In genomic region chr17:65030618-65031017, GRCh38 we compare ENCODE assay signal across 30 cellular contexts. TPM values are rescaled to one million over a fixed set of nuclear protein-coding genes. Genes with fewer than 3 reads are reported as not detected.
DNase-seq lines count a peak whose midpoint lies in the region; ATAC-seq, FAIRE-seq and TF ChIP-seq lines count a peak whose summit lies in the region.
"Had no signal": no experiment of that assay in that cellular context is flagged by ENCODE, and none has a peak within 500 bp of the region (broad histone marks: within the 10 kb centered on the region; RNA-seq: fewer than 3 reads in every experiment).

No MANE protein-coding gene starts in this region.

- no peak for TF ChIP-seq CTCF in CD4-positive, alpha-beta T cell (IDR thresholded peaks at IDR 0.05)
- TF ChIP-seq CTCF in nephron (IDR thresholded peaks at IDR 0.05; ENCODE audit: unreplicated experiment in 3 of 3): no peak

- no peaks in the 10 kb centered on the region for H3K36me3 ChIP-seq in aorta (ENCODE audit: control insufficient read depth in 1 of 2, insufficient read depth in 2 of 2, low read length in 1 of 2)

- peaks cover 75% of the 10 kb centered on the region for H3K4me1 Mint-ChIP-seq in CD4-positive, alpha-beta T cell (ENCODE audit: low read depth)
- H3K4me1 Mint-ChIP-seq in activated T-helper 17 cell treated with anti-CD3 and anti-CD28 coated beads, Interleukin-2, amount 50 U/mL, for 72 hours: peaks cover 44% of the 10 kb centered on the region
- peaks cover 19% of the 10 kb centered on the region for H3K4me1 Mint-ChIP-seq in nephron

- no peak for ATAC-seq in CD4-positive, alpha-beta T cell (ENCODE audit: poor library complexity)
- ATAC-seq in activated T-helper 17 cell treated with anti-CD3 and anti-CD28 coated beads, Interleukin-2, amount 50 U/mL, for 72 hours (replicated peaks): no peak
- ATAC-seq in aorta (ENCODE audit: low FRiP score): no peak
- ATAC-seq: left colon, sciatic nerve had no signal

- POLR2A ChIA-PET in CD4-positive, alpha-beta T cell (lab: Charles Lee): no interaction called here

- H3K27ac Mint-ChIP-seq in CD4-positive, alpha-beta T cell: peak overlapping the region; percentile 61
- H3K27ac Mint-ChIP-seq in activated T-helper 17 cell treated with anti-CD3 and anti-CD28 coated beads, Interleukin-2, amount 50 U/mL, for 72 hours: peak overlapping the region; percentile 99
- peak overlapping the region in 2 of 3 experiments; percentile 0 to 47 for H3K27ac Mint-ChIP-seq in nephron
- H3K27ac Mint-ChIP-seq: activated CD4-positive, alpha-beta memory T cell treated with anti-CD3 and anti-CD28 coated beads, Interleukin-2, amount 10 ng/mL, durations not matched to agents 7 days and 5 days; progenitor cell of endocrine pancreas; T-helper 1 cell treated with Interleukin-12 subunit alpha and Interleukin-12 subunit beta and Interleukin-4 antibody, amounts not matched to agents 30 μg/mL and 1 μg/mL, for 36 hours; type B pancreatic cell had no signal

- TF ChIP-seq POLR2A in H54 (IDR thresholded peaks at IDR 0.05; ENCODE audit: low read depth, low read length): no peak

- DNase-seq in CD4-positive, alpha-beta T cell: no peak
- DNase-seq in H54 (ENCODE audit: insufficient read length, low spot score): no peak
- DNase-seq in aorta: no peak
- no peak for DNase-seq in GDM1 (lab: John Stamatoyannopoulos, UW)
- DNase-seq in activated CD8-positive, alpha-beta memory T cell treated with anti-CD3 and anti-CD28 coated beads, Interleukin-2, amount 50 U/mL, for 4 hours: no peak
- DNase-seq: activated CD4-positive, alpha-beta memory T cell treated with anti-CD3 and anti-CD28 coated beads, Interleukin-2, amount 10 ng/mL, durations not matched to agents 7 days and 5 days; activated CD4-positive, alpha-beta T cell treated with anti-CD3 and anti-CD28 coated beads for 1 hour; central memory CD4-positive, alpha-beta T cell; cortex of kidney; erythroblast; H7; left colon; mammary epithelial cell; MM.1S; NCI-H1105 treated with DMSO at 0.1 percent for 48 hours; NCI-H187 treated with DMSO at 0.1 percent for 48 hours; NCI-H2171 treated with DMSO at 0.1 percent for 48 hours; NCI-H510A; stimulated activated CD4-positive, alpha-beta T cell treated with anti-CD3 and anti-CD28 coated beads, Interleukin-4, amount 100 ng/mL, for 24 hours; substantia nigra had no signal

- H3K9me3 ChIP-seq in CD4-positive, alpha-beta T cell (ENCODE audit: control insufficient read depth, low read length): no peaks in the 10 kb centered on the region
- no peaks in the 10 kb centered on the region for H3K9me3 ChIP-seq in aorta (ENCODE audit: control insufficient read depth, low read length)

- intact Hi-C loops in CD4-positive, alpha-beta T cell (cut with DNase I, micrococcal nuclease): no loop called here
- intact Hi-C loops in aorta (cut with DNase I): no loop called here

- H3K27ac ChIP-seq in CD4-positive, alpha-beta T cell (ENCODE audit: low read depth, low read length): no peak overlapping the region
- H3K27ac ChIP-seq in aorta (ENCODE audit: low read depth in 1 of 2, low read length in 2 of 2): no peak overlapping the region
- H3K27ac ChIP-seq: KMS-11 had no signal

- H3K4me3 ChIP-seq in aorta (ENCODE audit: low read length in 2 of 2): no peak overlapping the region

- no peaks in the 10 kb centered on the region for H3K9me3 Mint-ChIP-seq in CD4-positive, alpha-beta T cell
- H3K9me3 Mint-ChIP-seq in activated T-helper 17 cell treated with anti-CD3 and anti-CD28 coated beads, Interleukin-2, amount 50 U/mL, for 72 hours: no peaks in the 10 kb centered on the region
- H3K9me3 Mint-ChIP-seq in nephron: no peaks in the 10 kb centered on the region
- H3K9me3 Mint-ChIP-seq: activated CD4-positive, alpha-beta memory T cell treated with anti-CD3 and anti-CD28 coated beads, Interleukin-2, amount 10 ng/mL, durations not matched to agents 7 days and 5 days; activated T-helper 2 cell treated with anti-CD3 and anti-CD28 coated beads, Interferon-gamma antibody, Interleukin-2, Interleukin-4, amounts not matched to agents 10 μg/mL and 5 μg/mL and 100 μg/mL, durations not matched to agents 14 hours and 24 hours and 36 hours; T-helper 1 cell treated with Interleukin-12 subunit alpha and Interleukin-12 subunit beta and Interleukin-4 antibody, amounts not matched to agents 30 μg/mL and 1 μg/mL, for 36 hours; type B pancreatic cell had no signal

- no peak overlapping the region for H3K4me3 Mint-ChIP-seq in CD4-positive, alpha-beta T cell
- H3K4me3 Mint-ChIP-seq in activated T-helper 17 cell treated with anti-CD3 and anti-CD28 coated beads, Interleukin-2, amount 50 U/mL, for 72 hours: peak overlapping the region; percentile 88
- no peak overlapping the region for H3K4me3 Mint-ChIP-seq in nephron
- H3K4me3 Mint-ChIP-seq: activated CD4-positive, alpha-beta memory T cell treated with anti-CD3 and anti-CD28 coated beads, Interleukin-2, amount 10 ng/mL, durations not matched to agents 7 days and 5 days; T-helper 1 cell treated with Interleukin-12 subunit alpha and Interleukin-12 subunit beta and Interleukin-4 antibody, amounts not matched to agents 30 μg/mL and 1 μg/mL, for 36 hours; type B pancreatic cell had no signal

- peaks cover 0 to 2% of the 10 kb centered on the region in 2 donors for H3K4me1 ChIP-seq in aorta (ENCODE audit: control insufficient read depth in 1 of 2, insufficient read depth in 2 of 2, low read length in 2 of 2)

- H3K27me3 Mint-ChIP-seq in CD4-positive, alpha-beta T cell: no peaks in the 10 kb centered on the region
- H3K27me3 Mint-ChIP-seq in activated T-helper 17 cell treated with anti-CD3 and anti-CD28 coated beads, Interleukin-2, amount 50 U/mL, for 72 hours: no peaks in the 10 kb centered on the region
- no peaks in the 10 kb centered on the region for H3K27me3 Mint-ChIP-seq in nephron (ENCODE audit: low read depth)
- H3K27me3 Mint-ChIP-seq: activated CD4-positive, alpha-beta memory T cell treated with anti-CD3 and anti-CD28 coated beads, Interleukin-2, amount 10 ng/mL, durations not matched to agents 7 days and 5 days; progenitor cell of endocrine pancreas; type B pancreatic cell had no signal

- H3K27me3 ChIP-seq in CD4-positive, alpha-beta T cell (ENCODE audit: control insufficient read depth, insufficient read depth, low read length): no peaks in the 10 kb centered on the region
- H3K27me3 ChIP-seq in aorta (ENCODE audit: control insufficient read depth in 1 of 2, insufficient read depth in 2 of 2, low read length in 1 of 2): no peaks in the 10 kb centered on the region

- FAIRE-seq in H54 (lab: Jason Lieb, UNC): peak; percentile 27
- FAIRE-seq: GM12891, TTC549 had no signal

- 94 to 95% methylated on average over 1 of the region's 1 CpG for WGBS in aorta, 2 donors

- H3K36me3 Mint-ChIP-seq in CD4-positive, alpha-beta T cell (ENCODE audit: low read depth): peaks cover 27% of the 10 kb centered on the region
- peaks cover 66% of the 10 kb centered on the region for H3K36me3 Mint-ChIP-seq in activated T-helper 17 cell treated with anti-CD3 and anti-CD28 coated beads, Interleukin-2, amount 50 U/mL, for 72 hours (ENCODE audit: low read depth)
- peaks cover 28% of the 10 kb centered on the region for H3K36me3 Mint-ChIP-seq in nephron (ENCODE audit: low read depth)

- CTCF ChIA-PET in CD4-positive, alpha-beta T cell (lab: Charles Lee): interaction anchor here (2.0 kb wide), 1 partner anchor 70 kb away, joined by 8 read pairs; no protein-coding TSS in a partner anchor

RNA-seq across cellular contexts. Expression of gene GNA13, which starts 25.9 kb away (rescaled TPM):
- 100 to 1,000 TPM; 128 to 131 TPM for total RNA-seq in CD4-positive, alpha-beta T cell
- 10 to 100 TPM; 63.9 to 65.1 TPM for total RNA-seq in activated T-helper 17 cell treated with anti-CD3 and anti-CD28 coated beads, Interleukin-2, amount 50 U/mL, for 72 hours
- total RNA-seq in aorta: 10 to 100 TPM; 42.2 to 45.5 TPM
- 10 to 100 TPM; 13.6 to 26.5 TPM for polyA plus RNA-seq in aorta

Comparison
In these comparisons a context has a peak if more than half of its experiments do, and no peak if none do; other contexts are left out.
1. H3K27ac Mint-ChIP-seq: peak in every context shown above with its lines; median percentile 99 in activated T-helper 17 cell treated with anti-CD3 and anti-CD28 coated beads, Interleukin-2, amount 50 U/mL, for 72 hours; 61 in CD4-positive, alpha-beta T cell; 24 in nephron.